Comparison of ENCODE assay signal across 1 cellular context in the genomic region with DNA sequence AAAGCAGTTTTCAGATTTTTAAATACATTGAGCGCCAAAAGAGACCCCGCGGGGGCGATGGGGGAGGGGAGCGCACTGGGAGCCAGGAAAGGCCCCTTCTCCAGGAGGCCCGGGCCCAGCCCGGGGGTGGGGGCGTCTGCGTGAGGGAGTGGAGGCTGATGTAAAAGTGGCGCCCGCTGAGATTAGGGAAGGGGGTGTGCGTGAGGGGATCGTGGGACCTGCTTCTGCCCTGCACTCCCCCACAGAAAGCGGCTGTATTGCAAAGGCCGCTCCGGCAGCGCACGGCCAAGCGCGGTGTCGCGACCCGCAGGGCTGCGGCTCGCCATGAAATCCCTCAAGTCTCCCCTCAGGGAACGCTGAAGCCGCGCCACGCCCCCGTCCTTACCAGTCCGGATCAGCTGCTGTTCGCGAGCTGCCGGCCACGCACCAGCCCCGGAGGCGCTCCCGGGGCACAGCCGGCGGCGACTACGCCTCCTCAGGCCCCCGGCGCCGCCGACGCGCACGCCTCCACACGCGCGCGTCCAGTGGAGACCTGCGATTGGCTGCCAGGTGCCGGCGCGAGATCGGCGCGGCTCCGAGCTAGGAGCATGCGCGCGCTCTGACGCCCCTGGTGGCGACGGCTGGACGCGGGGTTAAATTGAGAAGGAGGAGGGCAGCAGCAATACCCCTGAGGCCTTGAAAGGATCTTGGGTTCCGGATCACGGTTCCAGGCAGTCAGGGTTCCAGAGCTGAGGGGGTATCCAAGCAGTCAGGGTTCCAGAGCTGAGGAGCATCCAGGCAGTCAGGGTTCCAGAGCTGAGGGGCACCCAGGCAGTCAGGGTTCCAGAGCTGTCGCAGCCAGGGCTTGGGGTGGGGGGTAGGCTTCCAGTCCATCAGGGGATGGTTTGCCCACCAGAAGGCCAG.
TF ChIP-seq lines count a peak whose summit lies in the region.

Gene ZNF280B (minus strand): TSS at position 469 of the 903 bp plus-strand sequence. CDS start 19,344 bp downstream, outside the sequence.

TF ChIP-seq in HepG2, 621 proteins besides CTCF, POLR2A, EP300 and RAD21 (continued from another document and continues in another):
- TF ChIP-seq AKNA (CRISPR knock-in tag; IDR thresholded peaks at IDR 0.05; ENCODE audit: borderline replicate concordance) (no peak), KDM2A (CRISPR knock-in tag; IDR thresholded peaks at IDR 0.05; ENCODE audit: borderline replicate concordance, low read depth) (peak; percentile 81; the same call in 1 of the 2 replicates), MAX (IDR thresholded peaks at IDR 0.05) (peak; percentile 87), SPEN (CRISPR knock-in tag; IDR thresholded peaks at IDR 0.05; ENCODE audit: low read depth) (peak; percentile 82; the same call in 1 of the 2 replicates), CBFB (CRISPR knock-in tag; IDR thresholded peaks at IDR 0.05) (no peak), FOSL2 (CRISPR knock-in tag; IDR thresholded peaks at IDR 0.05) (no peak), ZBTB1 (CRISPR knock-in tag; IDR thresholded peaks at IDR 0.05; ENCODE audit: borderline replicate concordance) (no peak), RCOR2 (CRISPR knock-in tag; IDR thresholded peaks at IDR 0.05) (no peak), NFYB (CRISPR knock-in tag; IDR thresholded peaks at IDR 0.05) (peak; percentile 74), TEAD2 (CRISPR knock-in tag; IDR thresholded peaks at IDR 0.05) (no peak), ADNP (CRISPR knock-in tag; IDR thresholded peaks at IDR 0.05) (no peak), RBAK (CRISPR knock-in tag; IDR thresholded peaks at IDR 0.05) (no peak), TOE1 (CRISPR knock-in tag; IDR thresholded peaks at IDR 0.05) (no peak), SMYD3 (CRISPR knock-in tag; IDR thresholded peaks at IDR 0.05) (peak; percentile 91; the same call in 1 of the 2 replicates), ZBTB33 (CRISPR knock-in tag; IDR thresholded peaks at IDR 0.05) (no peak), NCOA5 (CRISPR knock-in tag; IDR thresholded peaks at IDR 0.05) (no peak), DMAP1 (CRISPR knock-in tag; IDR thresholded peaks at IDR 0.05) (peak; percentile 51; the same call in 1 of the 2 replicates), ZHX1 (CRISPR knock-in tag; IDR thresholded peaks at IDR 0.05; ENCODE audit: low read depth) (0 out of 2 replicates have a peak, but pooled peaks have one; percentile 41), PCBP1 (IDR thresholded peaks at IDR 0.05; ENCODE audit: borderline replicate concordance, low read depth, low read length) (no peak), PHF8 (CRISPR knock-in tag; IDR thresholded peaks at IDR 0.05) (peak; percentile 89), ZNF235 (CRISPR knock-in tag; IDR thresholded peaks at IDR 0.05; ENCODE audit: borderline replicate concordance) (peak; percentile 35; the same call in 1 of the 2 replicates), NR2F2 (IDR thresholded peaks at IDR 0.05; ENCODE audit: borderline replicate concordance, low read depth) (no peak), ZNF33A (CRISPR knock-in tag; IDR thresholded peaks at IDR 0.05; ENCODE audit: borderline replicate concordance) (no peak), ZBTB10 (CRISPR knock-in tag; IDR thresholded peaks at IDR 0.05; ENCODE audit: borderline replicate concordance) (peak; percentile 52; the same call in 1 of the 2 replicates), SRSF1 (optimal IDR thresholded peaks at IDR 0.05; ENCODE audit: low read depth, low read length) (no peak), PAF1 (CRISPR knock-in tag; IDR thresholded peaks at IDR 0.05) (no peak), ZNF282 (IDR thresholded peaks at IDR 0.05; ENCODE audit: partially characterized antibody) (no peak), YEATS4 (CRISPR knock-in tag; IDR thresholded peaks at IDR 0.05; ENCODE audit: borderline replicate concordance) (0 out of 2 replicates have a peak, but pooled peaks have one; percentile 20), ARID2 (CRISPR knock-in tag; IDR thresholded peaks at IDR 0.05; ENCODE audit: borderline replicate concordance) (peak; percentile 79; the same call in 1 of the 2 replicates), PLRG1 (conservative IDR thresholded peaks at IDR 0.05) (no peak), STAG1 (CRISPR knock-in tag; IDR thresholded peaks at IDR 0.05) (no peak), ZNF766 (CRISPR knock-in tag; IDR thresholded peaks at IDR 0.05; ENCODE audit: borderline replicate concordance) (0 out of 2 replicates have a peak, but pooled peaks have one; percentile 26), ZSCAN25 (CRISPR knock-in tag; IDR thresholded peaks at IDR 0.05) (no peak), RFXAP (CRISPR knock-in tag; IDR thresholded peaks at IDR 0.05; ENCODE audit: borderline replicate concordance) (peak; percentile 19; the same call in 1 of the 2 replicates), ZBTB3 (CRISPR knock-in tag; IDR thresholded peaks at IDR 0.05; ENCODE audit: borderline replicate concordance, low read depth) (no peak), DBP (CRISPR knock-in tag; IDR thresholded peaks at IDR 0.05; ENCODE audit: not compliant biosample characterization) (no peak), ZNF83 (CRISPR knock-in tag; IDR thresholded peaks at IDR 0.05; ENCODE audit: borderline replicate concordance) (no peak), CENPX (CRISPR knock-in tag; IDR thresholded peaks at IDR 0.05) (no peak), E2F1 (CRISPR knock-in tag; IDR thresholded peaks at IDR 0.05) (peak; percentile 88)
- TF ChIP-seq, protein P1, sequence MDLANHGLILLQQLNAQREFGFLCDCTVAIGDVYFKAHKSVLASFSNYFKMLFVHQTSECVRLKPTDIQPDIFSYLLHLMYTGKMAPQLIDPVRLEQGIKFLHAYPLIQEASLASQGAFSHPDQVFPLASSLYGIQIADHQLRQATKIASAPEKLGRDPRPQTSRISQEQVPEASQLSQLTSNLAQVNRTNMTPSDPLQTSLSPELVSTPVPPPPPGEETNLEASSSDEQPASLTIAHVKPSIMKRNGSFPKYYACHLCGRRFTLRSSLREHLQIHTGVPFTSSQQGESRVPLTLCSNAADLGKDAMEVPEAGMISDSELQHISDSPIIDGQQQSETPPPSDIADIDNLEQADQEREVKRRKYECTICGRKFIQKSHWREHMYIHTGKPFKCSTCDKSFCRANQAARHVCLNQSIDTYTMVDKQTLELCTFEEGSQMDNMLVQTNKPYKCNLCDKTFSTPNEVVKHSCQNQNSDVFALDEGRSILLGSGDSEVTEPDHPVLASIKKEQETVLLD (CRISPR knock-in tag; IDR thresholded peaks at IDR 0.05; ENCODE audit: low read depth) = no peak
- TF ChIP-seq, protein P2, sequence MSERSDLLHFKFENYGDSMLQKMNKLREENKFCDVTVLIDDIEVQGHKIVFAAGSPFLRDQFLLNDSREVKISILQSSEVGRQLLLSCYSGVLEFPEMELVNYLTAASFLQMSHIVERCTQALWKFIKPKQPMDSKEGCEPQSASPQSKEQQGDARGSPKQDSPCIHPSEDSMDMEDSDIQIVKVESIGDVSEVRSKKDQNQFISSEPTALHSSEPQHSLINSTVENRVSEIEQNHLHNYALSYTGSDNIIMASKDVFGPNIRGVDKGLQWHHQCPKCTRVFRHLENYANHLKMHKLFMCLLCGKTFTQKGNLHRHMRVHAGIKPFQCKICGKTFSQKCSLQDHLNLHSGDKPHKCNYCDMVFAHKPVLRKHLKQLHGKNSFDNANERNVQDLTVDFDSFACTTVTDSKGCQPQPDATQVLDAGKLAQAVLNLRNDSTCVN (CRISPR knock-in tag; IDR thresholded peaks at IDR 0.05; ENCODE audit: borderline replicate concordance) = peak; percentile 31; the same call in 1 of the 2 replicates
